Comparison of ENCODE assay signal across 1 cellular context in the genomic region with DNA sequence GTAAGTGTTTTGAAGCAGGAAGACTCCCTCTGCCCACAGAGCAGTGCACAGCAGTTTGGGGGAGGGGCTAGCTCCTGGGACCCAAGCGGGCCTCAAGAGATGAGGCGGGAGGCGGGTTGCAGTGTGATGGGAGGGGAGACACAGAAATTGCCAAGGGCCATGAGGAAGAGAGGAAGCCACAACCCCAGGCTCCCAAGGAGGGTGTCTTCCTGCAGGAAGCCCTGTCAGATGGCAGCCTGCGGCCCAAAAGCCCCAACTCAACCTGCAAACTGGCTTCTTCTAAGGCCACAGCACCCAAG.
TF ChIP-seq lines count a peak whose summit lies in the region.

No MANE protein-coding gene starts in this region.

TF ChIP-seq in GM12878, 131 proteins besides CTCF, POLR2A, EP300 and RAD21:
- TF ChIP-seq, protein P1, sequence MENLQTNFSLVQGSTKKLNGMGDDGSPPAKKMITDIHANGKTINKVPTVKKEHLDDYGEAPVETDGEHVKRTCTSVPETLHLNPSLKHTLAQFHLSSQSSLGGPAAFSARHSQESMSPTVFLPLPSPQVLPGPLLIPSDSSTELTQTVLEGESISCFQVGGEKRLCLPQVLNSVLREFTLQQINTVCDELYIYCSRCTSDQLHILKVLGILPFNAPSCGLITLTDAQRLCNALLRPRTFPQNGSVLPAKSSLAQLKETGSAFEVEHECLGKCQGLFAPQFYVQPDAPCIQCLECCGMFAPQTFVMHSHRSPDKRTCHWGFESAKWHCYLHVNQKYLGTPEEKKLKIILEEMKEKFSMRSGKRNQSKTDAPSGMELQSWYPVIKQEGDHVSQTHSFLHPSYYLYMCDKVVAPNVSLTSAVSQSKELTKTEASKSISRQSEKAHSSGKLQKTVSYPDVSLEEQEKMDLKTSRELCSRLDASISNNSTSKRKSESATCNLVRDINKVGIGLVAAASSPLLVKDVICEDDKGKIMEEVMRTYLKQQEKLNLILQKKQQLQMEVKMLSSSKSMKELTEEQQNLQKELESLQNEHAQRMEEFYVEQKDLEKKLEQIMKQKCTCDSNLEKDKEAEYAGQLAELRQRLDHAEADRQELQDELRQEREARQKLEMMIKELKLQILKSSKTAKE (IDR thresholded peaks at IDR 0.05; ENCODE audit: low read depth, poor library complexity, severe bottlenecking) = no peak
- no peak for TF ChIP-seq BCL11A (IDR thresholded peaks at IDR 0.05; ENCODE audit: low read depth, low read length)
- TF ChIP-seq RCOR1 (conservative IDR thresholded peaks at IDR 0.05; ENCODE audit: low read depth, low read length) = no peak
